Comparison of ENCODE assay signal across 27 cellular contexts in genomic region chr10:74733612-74734011, GRCh38.
"Had no signal": no experiment of that assay in that cellular context is flagged by ENCODE, and none has a peak within 500 bp of the region (broad histone marks: within the 10 kb centered on the region; RNA-seq: fewer than 3 reads in every experiment).

No MANE protein-coding gene starts in this region.

- H3K4me3 ChIP-seq: colonic mucosa, coronary artery, dorsolateral prefrontal cortex, esophagus muscularis mucosa, esophagus squamous epithelium, gastrocnemius medialis, gastroesophageal sphincter, heart left ventricle, heart right ventricle, hepatocyte had no signal

- H3K36me3 ChIP-seq: colonic mucosa, esophagus muscularis mucosa, esophagus squamous epithelium, gastrocnemius medialis, gastroesophageal sphincter, heart left ventricle, heart right ventricle had no signal

- ATAC-seq: effector memory CD8-positive, alpha-beta T cell; esophagus mucosa; foreskin keratinocyte; gastrocnemius medialis; gastroesophageal sphincter; heart left ventricle; heart right ventricle had no signal

- H2AFZ ChIP-seq: hepatocyte had no signal

- FAIRE-seq: endometrium, endothelial cell of umbilical vein had no signal

- H3K27me3 ChIP-seq: colonic mucosa, dorsolateral prefrontal cortex, esophagus muscularis mucosa, esophagus squamous epithelium, foreskin keratinocyte, gastrocnemius medialis, gastroesophageal sphincter, heart left ventricle, heart right ventricle, hepatocyte had no signal

- H3K4me1 ChIP-seq: colonic mucosa, esophagus muscularis mucosa, esophagus squamous epithelium, foreskin keratinocyte, gastrocnemius medialis, gastroesophageal sphincter had no signal

- H3K9me3 ChIP-seq: colonic mucosa, esophagus muscularis mucosa, esophagus squamous epithelium, gastrocnemius medialis, gastroesophageal sphincter had no signal

- H3K4me2 ChIP-seq: hepatocyte had no signal

- H3K79me2 ChIP-seq: hepatocyte had no signal

- DNase-seq: colonic mucosa; cortex of kidney; dermis blood vessel endothelial cell; dorsolateral prefrontal cortex; effector CD4-positive, alpha-beta T cell; effector CD8-positive, alpha-beta T cell; effector memory CD4-positive, alpha-beta T cell; effector memory CD8-positive, alpha-beta T cell; endodermal cell; erythroblast; esophagus squamous epithelium; foreskin fibroblast; foreskin keratinocyte; foreskin melanocyte; gastrocnemius medialis; glutamatergic neuron; head of caudate nucleus; heart left ventricle; heart right ventricle had no signal

- H3K27ac ChIP-seq: colonic mucosa, coronary artery, dorsolateral prefrontal cortex, epithelial cell of prostate, esophagus muscularis mucosa, esophagus squamous epithelium, foreskin keratinocyte, gastrocnemius medialis, gastroesophageal sphincter, heart left ventricle, heart right ventricle, hepatocyte had no signal
